ENCODE assay signal across 1 cellular context in the genomic region with DNA sequence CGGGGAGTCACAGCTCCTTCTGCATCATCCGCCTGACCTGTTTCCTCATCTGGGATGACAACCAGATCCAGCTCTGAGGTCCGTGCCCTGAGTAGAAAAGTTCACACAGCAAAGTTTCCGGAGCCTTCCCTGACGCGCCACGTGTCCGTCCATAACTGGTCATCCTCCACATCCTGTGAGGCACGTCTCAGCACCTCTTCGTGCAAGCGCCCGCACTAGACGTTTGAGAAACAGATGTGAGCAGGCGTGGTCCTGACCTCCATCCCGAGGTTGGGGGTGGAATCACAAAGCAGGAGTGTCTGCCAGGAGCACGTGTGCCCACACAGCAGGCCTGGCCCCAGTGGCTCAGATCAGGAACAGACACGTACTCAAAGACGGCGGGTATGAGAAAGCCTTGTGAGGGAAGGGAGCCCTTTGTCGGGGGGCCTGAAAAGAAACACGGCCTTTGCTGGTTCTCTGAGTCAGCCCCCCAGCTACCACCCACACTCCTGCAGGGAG.
TF ChIP-seq lines count a peak whose summit lies in the region.

No MANE protein-coding gene starts in this region.

TF ChIP-seq in H1, 55 proteins besides CTCF, POLR2A, EP300 and RAD21:
- no peak for TF ChIP-seq CBX8 (IDR thresholded peaks at IDR 0.05; ENCODE audit: borderline replicate concordance, low read depth, low read length)
- TF ChIP-seq TAF7 (optimal IDR thresholded peaks at IDR 0.05; ENCODE audit: borderline replicate concordance, low read depth, low read length), result no peak
- TF ChIP-seq SP2 (IDR thresholded peaks at IDR 0.05; ENCODE audit: low read length), result no peak
- no peak for TF ChIP-seq SP1 (IDR thresholded peaks at IDR 0.05; ENCODE audit: low read depth, low read length)
- TF ChIP-seq GABPA (IDR thresholded peaks at IDR 0.05; ENCODE audit: borderline replicate concordance, insufficient read depth, low read length), result no peak
- TF ChIP-seq TCF12 (IDR thresholded peaks at IDR 0.05; ENCODE audit: low read depth, low read length), result no peak
- TF ChIP-seq SRF (IDR thresholded peaks at IDR 0.05; ENCODE audit: low read depth, low read length), result no peak
- no peak for TF ChIP-seq MAX (IDR thresholded peaks at IDR 0.05)
- no peak for TF ChIP-seq JUND (IDR thresholded peaks at IDR 0.05; ENCODE audit: low read length)
- TF ChIP-seq POU5F1 (IDR thresholded peaks at IDR 0.05; ENCODE audit: low read depth, low read length), result no peak
- no peak for TF ChIP-seq KDM1A (IDR thresholded peaks at IDR 0.05; ENCODE audit: borderline replicate concordance, low read length)
- no peak for TF ChIP-seq CBX5 (IDR thresholded peaks at IDR 0.05; ENCODE audit: low read depth, low read length)
- no peak for TF ChIP-seq YY1 (IDR thresholded peaks at IDR 0.05; ENCODE audit: low read depth, low read length)
- TF ChIP-seq USF2 (IDR thresholded peaks at IDR 0.05; ENCODE audit: low read length), result no peak
- no peak for TF ChIP-seq JUN (IDR thresholded peaks at IDR 0.05; ENCODE audit: low read depth, low read length)
- no peak for TF ChIP-seq BACH1 (IDR thresholded peaks at IDR 0.05; ENCODE audit: low read length)
- no peak for TF ChIP-seq RXRA (IDR thresholded peaks at IDR 0.05; ENCODE audit: insufficient read depth, low read depth, low read length)
- no peak for TF ChIP-seq HDAC2 (IDR thresholded peaks at IDR 0.05; ENCODE audit: borderline replicate concordance in 1 of 2, low read depth in 2 of 2, low read length in 2 of 2)
- no peak for TF ChIP-seq CREB1 (IDR thresholded peaks at IDR 0.05)
